In the genomic region with DNA sequence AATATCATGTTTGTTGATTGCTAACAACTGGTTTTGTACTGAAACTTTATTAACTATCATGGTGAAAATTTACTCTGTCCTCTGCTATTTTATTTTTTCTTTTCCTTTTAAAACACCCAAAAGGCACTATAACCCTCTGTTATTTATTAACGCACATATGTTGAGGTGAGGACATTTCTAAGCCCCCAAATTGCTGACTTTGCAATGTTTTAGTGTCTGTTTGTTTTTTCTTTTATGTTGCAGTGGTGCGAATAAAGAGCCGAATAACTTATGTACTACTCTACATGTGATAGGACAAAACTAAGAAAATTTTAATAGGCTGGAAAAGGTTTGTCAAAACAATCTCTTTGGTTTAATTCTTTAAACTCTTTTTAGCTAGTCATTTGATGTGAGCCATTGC, we compare ENCODE assay signal across 26 cellular contexts.
"Had no signal": no experiment of that assay in that cellular context is flagged by ENCODE, and none has a peak within 500 bp of the region (broad histone marks: within the 10 kb centered on the region; RNA-seq: fewer than 3 reads in every experiment).

No MANE protein-coding gene starts in this region.

- H3K9me3 ChIP-seq: esophagus squamous epithelium, gastrocnemius medialis, heart right ventricle, lower lobe of right lung, mucosa of descending colon had no signal

- FAIRE-seq: endometrium, islet of Langerhans, keratinocyte had no signal

- H3K27ac ChIP-seq: epithelial cell of prostate, esophagus squamous epithelium, gastrocnemius medialis, heart right ventricle, left lung, lower lobe of right lung had no signal

- H3K4me1 ChIP-seq: esophagus squamous epithelium, gastrocnemius medialis, heart right ventricle, left lung, lower lobe of right lung had no signal

- DNase-seq: cortex of kidney; effector CD8-positive, alpha-beta T cell; effector memory CD8-positive, alpha-beta T cell; endodermal cell; erythroblast; esophagus squamous epithelium; foreskin fibroblast; foreskin melanocyte; gastrocnemius medialis; glutamatergic neuron; head of caudate nucleus; heart right ventricle; hippocampal formation; left cardiac atrium; left lung; left ventricle myocardium superior; lower lobe of right lung; mesenchymal stem cell; mucosa of descending colon; naive B cell; naive thymus-derived CD8-positive, alpha-beta T cell had no signal

- ATAC-seq: effector memory CD8-positive, alpha-beta T cell; esophagus mucosa; gastrocnemius medialis; heart right ventricle; left cardiac atrium; left lung; left ventricle myocardium superior; lower lobe of right lung; mucosa of descending colon; naive thymus-derived CD8-positive, alpha-beta T cell had no signal

- H3K36me3 ChIP-seq: esophagus squamous epithelium, gastrocnemius medialis, heart right ventricle, left lung, lower lobe of right lung had no signal

- H3K4me3 ChIP-seq: esophagus squamous epithelium, gastrocnemius medialis, heart right ventricle, left lung, lower lobe of right lung, mucosa of descending colon had no signal

- H3K27me3 ChIP-seq: gastrocnemius medialis had no signal
